Comparison of ENCODE assay signal across 27 cellular contexts in genomic region chr1:94725566-94725965, GRCh38.
DNase-seq lines count a peak whose midpoint lies in the region; TF ChIP-seq lines count a peak whose summit lies in the region.
"Had no signal": no experiment of that assay in that cellular context is flagged by ENCODE, and none has a peak within 500 bp of the region (broad histone marks: within the 10 kb centered on the region; RNA-seq: fewer than 3 reads in every experiment).

No MANE protein-coding gene starts in this region.

- no peak overlapping the region for H3K4me2 ChIP-seq in mesenchymal stem cell (ENCODE audit: low read length, poor library complexity, severe bottlenecking)
- H3K4me2 ChIP-seq: BLaER1 had no signal

- H2BK15ac ChIP-seq in mesenchymal stem cell (ENCODE audit: low read depth, poor library complexity, severe bottlenecking) = no peak overlapping the region

- H3K79me1 ChIP-seq in mesenchymal stem cell (replicated peaks; ENCODE audit: low read length, poor library complexity, severe bottlenecking) = no peaks in the 10 kb centered on the region

- no peak overlapping the region for H3K23ac ChIP-seq in mesenchymal stem cell (ENCODE audit: low read length in 2 of 2)

- H3K4ac ChIP-seq in mesenchymal stem cell (ENCODE audit: low read depth in 1 of 2, low read length in 2 of 2) = peak overlapping the region; percentile 62 to 88

- no peak overlapping the region for H2BK5ac ChIP-seq in mesenchymal stem cell (ENCODE audit: low read depth, low read length, poor library complexity, severe bottlenecking)

- H3K27me3 ChIP-seq in brain microvascular endothelial cell (replicated peaks) (no peaks in the 10 kb centered on the region), mesenchymal stem cell (ENCODE audit: control insufficient read depth in 1 of 2, insufficient read depth in 1 of 2, low read length in 2 of 2) (no peaks in the 10 kb centered on the region), stomach (no peaks in the 10 kb centered on the region)
- H3K27me3 ChIP-seq: BLaER1, gastroesophageal sphincter, neutrophil, SJCRH30, spleen, thyroid gland had no signal

- H2AK5ac ChIP-seq in mesenchymal stem cell (ENCODE audit: low read length, severe bottlenecking) = peak overlapping the region; percentile 39

- H4K8ac ChIP-seq in mesenchymal stem cell (ENCODE audit: low read length) = peak overlapping the region; percentile 82

- H3K9me3 ChIP-seq in mesenchymal stem cell (ENCODE audit: control insufficient read depth, low read length) (no peaks in the 10 kb centered on the region), stomach (no peaks in the 10 kb centered on the region)
- H3K9me3 ChIP-seq: BLaER1, Caco-2, gastroesophageal sphincter, HAP-1, neutrophil, SJCRH30, spleen, thyroid gland had no signal

- H3K27ac ChIP-seq in brain microvascular endothelial cell (no peak overlapping the region), mesenchymal stem cell (ENCODE audit: low read length, poor library complexity, severe bottlenecking) (no peak overlapping the region), stomach (no peak overlapping the region)
- H3K27ac ChIP-seq: BLaER1, gastroesophageal sphincter, SJCRH30, spleen, thyroid gland, VCaP had no signal

- peak overlapping the region; percentile 91 to 98 for H2BK12ac ChIP-seq in mesenchymal stem cell (ENCODE audit: low read length in 2 of 2)

- H4K91ac ChIP-seq in mesenchymal stem cell (ENCODE audit: low read length) = peak overlapping the region; percentile 84

- DNase-seq in EH (ENCODE audit: low read depth) (peak; percentile 54), M059J (ENCODE audit: low read depth) (peak; percentile 98), brain microvascular endothelial cell (peak; percentile 84), mesenchymal stem cell (peak; percentile 75), HuH-7.5 (ENCODE audit: low spot score) (no peak), cardiac septum (ENCODE audit: low spot score) (no peak), stomach (no peak)
- DNase-seq in central memory CD4-positive, alpha-beta T cell = no peak
- DNase-seq: activated CD4-positive, alpha-beta T cell treated with anti-CD3 and anti-CD28 coated beads, Interleukin-2, amount 10 ng/mL, durations not matched to agents 24 days and 14 days; activated naive CD4-positive, alpha-beta T cell treated with anti-CD3 and anti-CD28 coated beads for 36 hours; activated T-cell treated with anti-CD3 and anti-CD28 coated beads, Interleukin-2, amount 50 U/mL, for 72 hours; Caco-2; cerebellar nuclear complex; KBM-7; NCI-H187 treated with DMSO at 0.1 percent for 48 hours; NCI-H774; SJCRH30; spleen; stimulated activated CD4-positive, alpha-beta T cell treated with anti-CD3 and anti-CD28 coated beads, Interleukin-4, amount 100 ng/mL, for 1 hour; stimulated activated naive CD8-positive, alpha-beta T cell treated with anti-CD3 and anti-CD28 coated beads, Interleukin-15, Interleukin-2, amounts not matched to agents 100 U/mL and 50 U/mL, for 24 hours; T-helper 2 cell; thyroid gland had no signal

- TF ChIP-seq POLR2A in stomach (IDR thresholded peaks at IDR 0.05) = no peak

- TF ChIP-seq CTCF in brain microvascular endothelial cell (IDR thresholded peaks at IDR 0.05; ENCODE audit: low read depth, low read length, missing control alignments) (no peak), stomach (IDR thresholded peaks at IDR 0.05) (no peak)

- peak overlapping the region; percentile 56 to 94 for H3K18ac ChIP-seq in mesenchymal stem cell (ENCODE audit: low read depth in 1 of 2, low read length in 2 of 2)

- peaks cover 24% of the 10 kb centered on the region for H3K4me1 ChIP-seq in mesenchymal stem cell (ENCODE audit: control insufficient read depth, insufficient read depth, low read depth, low read length)
- peaks cover 0 to 23% (median 11%) of the 10 kb centered on the region in 4 donors for H3K4me1 ChIP-seq in stomach
- H3K4me1 ChIP-seq: Caco-2 had no signal

- intact Hi-C loops in cardiac septum (cut with DNase I) (no loop called here), stomach (cut with DNase I; ENCODE audit: low total_unique reads) (no loop called here)

- H3K36me3 ChIP-seq in brain microvascular endothelial cell (replicated peaks) = no peaks in the 10 kb centered on the region
- H3K36me3 ChIP-seq in mesenchymal stem cell (ENCODE audit: control insufficient read depth in 1 of 2, insufficient read depth in 2 of 2, low read depth in 1 of 2, low read length in 2 of 2) = peaks cover 0 to 8% of the 10 kb centered on the region in 2 experiments
- H3K36me3 ChIP-seq in stomach = no peaks in the 10 kb centered on the region
- H3K36me3 ChIP-seq: BLaER1, gastroesophageal sphincter, HAP-1, neutrophil, SJCRH30, spleen, thyroid gland had no signal

- 59% methylated on average over 3 of the region's 3 CpGs for WGBS in mesenchymal stem cell
- WGBS in stomach, 5 donors = 94 to 98% (median 94%) methylated on average over 3 of the region's 3 CpGs

- H3K14ac ChIP-seq in mesenchymal stem cell (ENCODE audit: low read length in 2 of 2) = no peak overlapping the region

- H3K9ac ChIP-seq in mesenchymal stem cell (ENCODE audit: low read length) = no peak overlapping the region
- H3K9ac ChIP-seq: BLaER1 had no signal

- H3K4me3 ChIP-seq in brain microvascular endothelial cell (ENCODE audit: low read depth, low read length) (no peak overlapping the region), mesenchymal stem cell (ENCODE audit: insufficient read depth in 1 of 2, low read depth in 1 of 2, low read length in 2 of 2) (no peak overlapping the region), stomach (no peak overlapping the region)
- H3K4me3 ChIP-seq: BLaER1, gastroesophageal sphincter, HAP-1, SJCRH30, spleen, thyroid gland had no signal

- TF ChIP-seq EP300 in stomach (IDR thresholded peaks at IDR 0.05) = no peak

- H2AFZ ChIP-seq in mesenchymal stem cell (ENCODE audit: low read depth, low read length) = no peak overlapping the region

- H2BK120ac ChIP-seq in mesenchymal stem cell (ENCODE audit: low read depth, low read length) = peak overlapping the region; percentile 21

- in situ Hi-C loops in brain microvascular endothelial cell (cut with HindIII; ENCODE audit: low pct_ligation_motif_present, low sequenced_read_pairs) = no loop called here

Comparison
In these comparisons a context has a peak if more than half of its experiments do, and no peak if none do; other contexts are left out.
1. DNase-seq: peak in EH (single experiment), M059J (single experiment), brain microvascular endothelial cell (single experiment) and mesenchymal stem cell (single experiment); none in central memory CD4-positive, alpha-beta T cell (single experiment), HuH-7.5 (single experiment), cardiac septum (single experiment) and stomach (single experiment).